7 cellular contexts compared by ENCODE assay signal in the genomic region with DNA sequence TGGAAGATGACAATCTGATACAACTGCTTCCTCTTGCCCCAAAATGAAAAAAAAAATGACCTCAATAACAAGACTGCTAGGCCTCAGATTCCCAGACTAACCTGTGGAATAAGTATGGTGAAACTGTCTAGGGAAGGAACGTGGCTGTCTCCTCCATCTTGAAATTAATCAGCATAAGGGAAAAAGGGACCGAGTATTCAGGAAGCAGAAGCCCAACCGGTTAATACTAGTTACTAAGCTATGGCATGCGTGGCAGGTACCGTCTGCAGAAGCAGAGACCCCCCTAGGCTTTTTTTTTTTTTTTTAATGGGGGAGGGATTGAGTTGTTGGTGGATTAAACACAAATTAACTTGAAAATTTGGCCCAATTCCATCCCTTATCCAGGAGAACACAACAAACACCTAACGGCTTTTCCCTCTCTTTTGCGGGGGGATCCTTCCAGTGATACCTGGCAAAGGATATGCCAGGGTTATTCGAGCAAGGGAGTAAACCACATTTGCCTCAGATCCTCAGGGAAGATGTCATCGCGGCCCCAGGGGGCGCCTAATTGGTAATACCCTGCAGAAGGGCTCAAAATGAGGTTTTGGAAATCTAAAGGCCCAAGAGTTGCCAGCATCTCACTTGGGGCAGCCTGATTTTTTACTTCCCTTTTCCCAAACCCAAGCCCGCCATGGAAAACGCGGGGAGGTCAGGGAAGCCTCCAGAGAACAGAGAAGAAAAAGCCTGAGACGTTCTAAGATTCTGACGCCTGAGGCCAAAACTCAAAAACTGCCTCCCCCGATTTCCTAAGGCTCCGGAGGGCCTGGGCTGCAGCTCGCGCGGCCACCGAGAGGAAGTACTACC. TPM values are rescaled to one million over a fixed set of nuclear protein-coding genes. Genes with fewer than 3 reads are reported as not detected.
DNase-seq lines count a peak whose midpoint lies in the region; ATAC-seq and TF ChIP-seq lines count a peak whose summit lies in the region.

No MANE protein-coding gene starts in this region.

- peak overlapping the region; percentile 74 to 77 for H3K9ac ChIP-seq in colonic mucosa (ENCODE audit: low read depth in 2 of 2, low read length in 2 of 2)

- under 1% methylated on average over 22 of the region's 22 CpGs for WGBS in thymus

- peaks cover 33% of the 10 kb centered on the region for H3K36me3 ChIP-seq in RWPE2 (ENCODE audit: low read depth)
- no peaks in the 10 kb centered on the region for H3K36me3 ChIP-seq in colonic mucosa
- peaks cover 6% of the 10 kb centered on the region for H3K36me3 ChIP-seq in lower lobe of right lung
- H3K36me3 ChIP-seq in thymus (ENCODE audit: control insufficient read depth, insufficient read depth): no peaks in the 10 kb centered on the region

- H3K4me3 ChIP-seq in RWPE2 (ENCODE audit: severe bottlenecking): peak overlapping the region; percentile 88
- H3K4me3 ChIP-seq in colonic mucosa: peak overlapping the region; percentile 68
- peak overlapping the region; percentile 70 for H3K4me3 ChIP-seq in lower lobe of right lung
- peak overlapping the region; percentile 60 for H3K4me3 ChIP-seq in thymus (ENCODE audit: low read length)

- in situ Hi-C loops in G401 (cut with HindIII; ENCODE audit: low sequenced_read_pairs): no loop called here

- H3K27ac ChIP-seq in RWPE2 (ENCODE audit: poor library complexity, severe bottlenecking) (peak overlapping the region; percentile 82), colonic mucosa (peak overlapping the region; percentile 94), lower lobe of right lung (peak overlapping the region; percentile 100), thymus (ENCODE audit: low read depth) (peak overlapping the region; percentile 96)

- peak; percentile 6 for DNase-seq in G401 (ENCODE audit: low spot score)
- peak; percentile 10 for DNase-seq in HuH-7.5 (ENCODE audit: low spot score)
- DNase-seq in RWPE2 (ENCODE audit: low spot score): no peak
- DNase-seq in colonic mucosa: peak; percentile 19
- DNase-seq in lower lobe of right lung: peak; percentile 33
- DNase-seq in GM19238 (ENCODE audit: insufficient read length, low spot score): no peak

- H3K27me3 ChIP-seq in RWPE2 (ENCODE audit: insufficient read depth, poor library complexity, severe bottlenecking) (no peaks in the 10 kb centered on the region), colonic mucosa (no peaks in the 10 kb centered on the region), lower lobe of right lung (ENCODE audit: low read depth) (no peaks in the 10 kb centered on the region), thymus (ENCODE audit: control insufficient read depth, insufficient read depth) (no peaks in the 10 kb centered on the region)

- ATAC-seq in RWPE2 (ENCODE audit: low read depth) (peak; percentile 50; the same call in 2 of the 3 replicates), lower lobe of right lung (peak; percentile 4 to 20)

- H3K4me1 ChIP-seq in RWPE2 (ENCODE audit: insufficient read depth, poor library complexity, severe bottlenecking) (no peaks in the 10 kb centered on the region), colonic mucosa (no peaks in the 10 kb centered on the region), lower lobe of right lung (peaks cover 4% of the 10 kb centered on the region), thymus (ENCODE audit: control insufficient read depth, insufficient read depth, low read length) (no peaks in the 10 kb centered on the region)

- intact Hi-C loops in colonic mucosa (cut with DNase I) (no loop called here), lower lobe of right lung (cut with DNase I) (no loop called here)

- TF ChIP-seq CTCF in RWPE2 (IDR thresholded peaks at IDR 0.05; ENCODE audit: poor library complexity, severe bottlenecking) (no peak), colonic mucosa (IDR thresholded peaks at IDR 0.05) (no peak), lower lobe of right lung (IDR thresholded peaks at IDR 0.05) (no peak)

- no peaks in the 10 kb centered on the region for H3K9me3 ChIP-seq in RWPE2 (ENCODE audit: severe bottlenecking)
- no peaks in the 10 kb centered on the region for H3K9me3 ChIP-seq in colonic mucosa
- H3K9me3 ChIP-seq in lower lobe of right lung: no peaks in the 10 kb centered on the region
- no peaks in the 10 kb centered on the region for H3K9me3 ChIP-seq in thymus (ENCODE audit: control insufficient read depth)

RNA-seq across cellular contexts. Expression of gene RLIM, which starts 0.9 kb away (rescaled TPM):
- total RNA-seq in G401 (2014; rRNA removed; shearing (Covaris generic)): 20.9 and 28.9 TPM in 2 replicates
- total RNA-seq in colonic mucosa: 10 to 100 TPM; 24.4 to 27.1 TPM
- total RNA-seq in lower lobe of right lung: 31.7 TPM
- 10.3 TPM for polyA plus RNA-seq in thymus

Comparison
In these comparisons a context has a peak if more than half of its experiments do, and no peak if none do; other contexts are left out.
1. DNase-seq: peak in G401 (single experiment), HuH-7.5 (single experiment), colonic mucosa (single experiment) and lower lobe of right lung (single experiment); none in RWPE2 (single experiment) and GM19238 (single experiment).
2. Peak in every context shown above with its lines, with median percentiles within 50 percentile points of each other: H3K27ac ChIP-seq and H3K4me3 ChIP-seq.